In the genomic region with DNA sequence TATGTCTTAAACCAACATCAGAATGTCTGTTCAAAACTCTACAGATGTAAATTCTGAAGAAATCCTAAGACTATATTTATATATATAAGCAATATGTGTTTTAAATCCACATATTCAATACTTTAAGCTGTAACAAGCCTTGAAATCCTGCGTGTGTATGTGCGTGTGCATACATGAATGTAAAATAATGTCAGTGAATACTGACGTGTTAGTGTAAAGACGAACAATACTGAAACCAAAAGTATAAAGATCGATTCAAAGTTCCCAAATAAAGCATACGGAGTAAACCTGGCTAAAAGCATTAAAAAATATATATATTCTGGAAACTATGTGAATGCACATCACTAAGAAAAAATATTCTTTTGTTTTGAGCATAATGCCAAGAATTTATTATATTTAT, we compare ENCODE assay signal across 16 cellular contexts.
DNase-seq lines count a peak whose midpoint lies in the region; ATAC-seq and TF ChIP-seq lines count a peak whose summit lies in the region.
"Had no signal": no experiment of that assay in that cellular context is flagged by ENCODE, and none has a peak within 500 bp of the region (broad histone marks: within the 10 kb centered on the region; RNA-seq: fewer than 3 reads in every experiment).

No MANE protein-coding gene starts in this region.

- in situ Hi-C loops in Panc1 (cut with HindIII; ENCODE audit: low pct_unique_long_range_greater_than_20kb, low sequenced_read_pairs), result no loop called here

- POLR2A ChIA-PET in Panc1 (lab: Charles Lee), result no interaction called here

- no peaks in the 10 kb centered on the region for H3K36me3 Mint-ChIP-seq in activated naive CD4-positive, alpha-beta T cell treated with anti-CD3 and anti-CD28 coated beads, Interleukin-2, amount 10 ng/mL, durations not matched to agents 7 days and 5 days

- intact Hi-C loops in Panc1 (cut with micrococcal nuclease; ENCODE audit: unreplicated experiment), result no loop called here
- intact Hi-C loops in adrenal gland (cut with DNase I), result no loop called here

- TF ChIP-seq POLR2A in adrenal gland (IDR thresholded peaks at IDR 0.05), result no peak

- H3K4me3 ChIP-seq in Panc1 (ENCODE audit: low read depth in 2 of 2, low read length in 2 of 2) (peak overlapping the region; percentile 29 to 31; a peak in 3 of 4 replicates), adrenal gland (no peak overlapping the region)
- H3K4me3 ChIP-seq: BLaER1 treated with 17β-estradiol and CSF1 and Interleukin-3, amounts not matched to agents 10 nM and 100 nM; GM23248 had no signal

- H3K27ac ChIP-seq in Panc1 (ENCODE audit: low read length) (no peak overlapping the region), adrenal gland (no peak overlapping the region)
- H3K27ac ChIP-seq: 22Rv1; BLaER1 treated with 17β-estradiol and CSF1 and Interleukin-3, amounts not matched to agents 10 nM and 100 nM; GM23248 had no signal

- CTCF ChIA-PET in Panc1 (lab: Charles Lee), result no interaction called here
- CTCF ChIA-PET in activated naive CD4-positive, alpha-beta T cell treated with anti-CD3 and anti-CD28 coated beads, Interleukin-2, amount 10 ng/mL, durations not matched to agents 7 days and 5 days (lab: Charles Lee), result no interaction called here

- no TSS peak for BruUV-seq in Panc1 (replicated peaks; lab: Mats Ljungman, UMichigan)

- H3K27ac Mint-ChIP-seq in activated naive CD4-positive, alpha-beta T cell treated with anti-CD3 and anti-CD28 coated beads, Interleukin-2, amount 10 ng/mL, durations not matched to agents 7 days and 5 days, result no peak overlapping the region

- no peak for ATAC-seq in Panc1
- ATAC-seq: Right ventricle myocardium inferior had no signal

- H3K4me3 Mint-ChIP-seq in activated naive CD4-positive, alpha-beta T cell treated with anti-CD3 and anti-CD28 coated beads, Interleukin-2, amount 10 ng/mL, durations not matched to agents 7 days and 5 days, result no peak overlapping the region

- TF ChIP-seq CTCF in Panc1 (IDR thresholded peaks at IDR 0.05) (no peak), adrenal gland (IDR thresholded peaks at IDR 0.05) (no peak)

- H3K9me3 Mint-ChIP-seq in activated naive CD4-positive, alpha-beta T cell treated with anti-CD3 and anti-CD28 coated beads, Interleukin-2, amount 10 ng/mL, durations not matched to agents 7 days and 5 days, result peaks cover 12% of the 10 kb centered on the region

- H3K9me3 ChIP-seq in Panc1 (ENCODE audit: control insufficient read depth, insufficient read depth, low read depth, low read length) (no peaks in the 10 kb centered on the region), adrenal gland (replicated peaks in 1 of 3) (no peaks in the 10 kb centered on the region)
- H3K9me3 ChIP-seq: BLaER1 treated with 17β-estradiol and CSF1 and Interleukin-3, amounts not matched to agents 10 nM and 100 nM had no signal

- 80 to 90% (median 82%) methylated on average over 6 of the region's 6 CpGs for WGBS in adrenal gland, 4 donors

- H3K4me1 Mint-ChIP-seq in activated naive CD4-positive, alpha-beta T cell treated with anti-CD3 and anti-CD28 coated beads, Interleukin-2, amount 10 ng/mL, durations not matched to agents 7 days and 5 days, result no peaks in the 10 kb centered on the region

- H3K27me3 Mint-ChIP-seq in activated naive CD4-positive, alpha-beta T cell treated with anti-CD3 and anti-CD28 coated beads, Interleukin-2, amount 10 ng/mL, durations not matched to agents 7 days and 5 days, result no peaks in the 10 kb centered on the region

- H3K27me3 ChIP-seq in Panc1 (ENCODE audit: control insufficient read depth, insufficient read depth, low read length) (no peaks in the 10 kb centered on the region), adrenal gland (no peaks in the 10 kb centered on the region)
- H3K27me3 ChIP-seq: BLaER1 treated with 17β-estradiol and CSF1 and Interleukin-3, amounts not matched to agents 10 nM and 100 nM had no signal

- H3K36me3 ChIP-seq in Panc1 (ENCODE audit: control insufficient read depth, insufficient read depth, low read length) (no peaks in the 10 kb centered on the region), adrenal gland (replicated peaks in 1 of 2) (no peaks in the 10 kb centered on the region)
- H3K36me3 ChIP-seq: BLaER1 treated with 17β-estradiol and CSF1 and Interleukin-3, amounts not matched to agents 10 nM and 100 nM had no signal

- H3K4me1 ChIP-seq in Panc1 (ENCODE audit: control insufficient read depth, insufficient read depth, low read length) (no peaks in the 10 kb centered on the region), adrenal gland (replicated peaks in 1 of 2) (no peaks in the 10 kb centered on the region)
- H3K4me1 ChIP-seq: BLaER1 treated with 17β-estradiol and CSF1 and Interleukin-3, amounts not matched to agents 10 nM and 100 nM had no signal

- peak; percentile 19 for DNase-seq in DMS53 (lab: John Stamatoyannopoulos, UW)
- DNase-seq in DMS53 treated with DMSO at 0.1 percent for 48 hours (lab: John Stamatoyannopoulos, UW; ENCODE audit: unreplicated experiment), result no peak
- peak; percentile 5 for DNase-seq in NCI-H146 treated with DMSO at 0.1 percent for 48 hours (lab: John Stamatoyannopoulos, UW; ENCODE audit: unreplicated experiment)
- no peak for DNase-seq in Panc1 (ENCODE audit: low read depth, low spot score)
- DNase-seq in activated CD4-positive, CD25-positive, alpha-beta regulatory T cell (lab: John Stamatoyannopoulos, UW), result no peak
- no peak for DNase-seq in NCI-H128 (lab: John Stamatoyannopoulos, UW; ENCODE audit: unreplicated experiment)
- no peak for DNase-seq in activated naive CD4-positive, alpha-beta T cell treated with anti-CD3 and anti-CD28 coated beads, Interleukin-2, amount 10 ng/mL, durations not matched to agents 7 days and 5 days
- no peak for DNase-seq in adrenal gland
- DNase-seq: GM23248, NCI-H1092 treated with DMSO at 0.1 percent for 48 hours, NCI-H187 treated with DMSO at 0.1 percent for 48 hours, NCI-H2171, NCI-H446 treated with DMSO at 0.1 percent for 48 hours had no signal

Comparison
In these comparisons a context has a peak if more than half of its experiments do, and no peak if none do; other contexts are left out.
1. DNase-seq: peak in DMS53 (single experiment) and NCI-H146 treated with DMSO at 0.1 percent for 48 hours (single experiment); none in DMS53 treated with DMSO at 0.1 percent for 48 hours (single experiment), Panc1 (single experiment), activated CD4-positive, CD25-positive, alpha-beta regulatory T cell (0 of 4), NCI-H128 (single experiment), activated naive CD4-positive, alpha-beta T cell treated with anti-CD3 and anti-CD28 coated beads, Interleukin-2, amount 10 ng/mL, durations not matched to agents 7 days and 5 days (single experiment) and adrenal gland (0 of 7).
2. H3K4me3 ChIP-seq: peak in Panc1 (2 of 2); none in adrenal gland (0 of 4).